ENCODE assay signal across 11 cellular contexts in the genomic region with DNA sequence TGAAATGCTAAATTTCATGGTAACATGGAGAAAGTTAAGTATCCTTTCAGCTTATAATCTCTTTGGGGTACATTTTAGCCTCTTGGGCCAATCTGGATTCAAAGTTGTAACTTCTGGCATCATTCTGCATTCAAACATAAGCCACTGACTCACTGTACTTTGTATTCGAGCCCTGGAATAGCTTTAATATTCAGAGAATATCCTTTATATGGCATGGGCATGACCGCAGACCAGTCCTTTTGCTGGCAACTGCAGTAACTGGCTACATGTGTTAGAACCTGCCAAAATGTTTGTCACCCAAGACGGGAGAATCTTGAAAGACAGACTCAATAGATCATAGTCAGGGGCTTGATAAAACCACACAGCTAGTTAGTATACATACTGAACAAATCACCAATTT. TPM values are rescaled to one million over a fixed set of nuclear protein-coding genes. Genes with fewer than 3 reads are reported as not detected.
DNase-seq lines count a peak whose midpoint lies in the region; ATAC-seq and TF ChIP-seq lines count a peak whose summit lies in the region.
"Had no signal": no experiment of that assay in that cellular context is flagged by ENCODE, and none has a peak within 500 bp of the region (broad histone marks: within the 10 kb centered on the region; RNA-seq: fewer than 3 reads in every experiment).

No MANE protein-coding gene starts in this region.

- H3K9me1 ChIP-seq in IMR-90 (ENCODE audit: insufficient read depth, low read length): no peaks in the 10 kb centered on the region

- H3K27me3 ChIP-seq in IMR-90 (ENCODE audit: control insufficient read depth, insufficient read depth, low read length) (no peaks in the 10 kb centered on the region), subcutaneous abdominal adipose tissue (ENCODE audit: control insufficient read depth in 5 of 5, insufficient read depth in 4 of 5, low read length in 5 of 5) (no peaks in the 10 kb centered on the region), GM23338 (ENCODE audit: insufficient read depth) (no peaks in the 10 kb centered on the region)

- peak overlapping the region; percentile 67; the same call in 1 of the 2 replicates for H4K5ac ChIP-seq in IMR-90 (ENCODE audit: low read depth, low read length)

- H3K27ac ChIP-seq in IMR-90 (ENCODE audit: insufficient read depth, low read length): no peak overlapping the region
- H3K27ac ChIP-seq in caudate nucleus (ENCODE audit: low read depth, low read length): peak overlapping the region; percentile 32
- H3K27ac ChIP-seq in subcutaneous abdominal adipose tissue (ENCODE audit: low read depth, low read length): peak overlapping the region; percentile 81
- no peak overlapping the region for H3K27ac ChIP-seq in GM23338 (ENCODE audit: low read depth)

- H4K20me1 ChIP-seq in IMR-90 (ENCODE audit: insufficient read depth, low read length): no peaks in the 10 kb centered on the region
- H4K20me1 ChIP-seq in GM23338 (replicated peaks; ENCODE audit: insufficient read depth): no peaks in the 10 kb centered on the region

- in situ Hi-C loops in IMR-90 (cut with MboI; ENCODE audit: low sequenced_read_pairs): loop anchor here (5.0 kb wide), 1 partner anchor 177 kb away; no protein-coding TSS in a partner anchor

- no peak for TF ChIP-seq RAD21 in IMR-90 (IDR thresholded peaks at IDR 0.05; ENCODE audit: low read length)

- no peak overlapping the region for H2BK120ac ChIP-seq in IMR-90 (ENCODE audit: low read depth, low read length)

- H3K4me3 ChIP-seq in IMR-90 (ENCODE audit: insufficient read depth, low read depth, low read length): peak overlapping the region; percentile 37
- peak overlapping the region; percentile 69 to 90 (median 82) for H3K4me3 ChIP-seq in subcutaneous abdominal adipose tissue (ENCODE audit: low read depth in 1 of 5, low read length in 5 of 5)
- no peak overlapping the region for H3K4me3 ChIP-seq in GM23338

- no peak overlapping the region for H4K8ac ChIP-seq in IMR-90 (ENCODE audit: low read depth in 2 of 2, low read length in 2 of 2)

- no peak overlapping the region for H3K14ac ChIP-seq in IMR-90 (replicated peaks; ENCODE audit: low read depth, low read length)

- no peak overlapping the region for H2AK9ac ChIP-seq in IMR-90 (replicated peaks; ENCODE audit: low read depth, low read length, poor library complexity)

- H3K9me3 Mint-ChIP-seq in GM23338: no peaks in the 10 kb centered on the region

- no peak overlapping the region for H3K27ac Mint-ChIP-seq in GM23338

- no peaks in the 10 kb centered on the region for H3K79me2 ChIP-seq in GM23338 (replicated peaks; ENCODE audit: insufficient read depth)

- DNase-seq in IMR-90 (no peak), caudate nucleus (lab: John Stamatoyannopoulos, UW) (no peak), lung microvascular endothelial cell (ENCODE audit: low read depth in 2 of 2) (peak; percentile 24 to 30), GM23338 (ENCODE audit: low spot score) (no peak)
- DNase-seq in stimulated activated CD8-positive, alpha-beta memory T cell treated with anti-CD3 and anti-CD28 coated beads, Interleukin-4, amount 100 ng/mL, for 48 hours: no peak
- DNase-seq: activated CD4-positive, alpha-beta T cell treated with anti-CD3 and anti-CD28 coated beads, Interleukin-2, amount 50 U/mL, for 48 hours; SHP77; stimulated activated CD4-positive, alpha-beta T cell treated with anti-CD3 and anti-CD28 coated beads, Interleukin-2, amount 100 ng/mL, for 48 hours had no signal

- H3K9me2 ChIP-seq in GM23338 (ENCODE audit: insufficient read depth): no peaks in the 10 kb centered on the region

- H2AFZ ChIP-seq in IMR-90 (replicated peaks; ENCODE audit: low read length, poor library complexity): no peak overlapping the region
- H2AFZ ChIP-seq in GM23338: no peak overlapping the region

- POLR2A ChIA-PET in IMR-90 (lab: Charles Lee; ENCODE audit: unreplicated experiment): no interaction called here

- H2BK5ac ChIP-seq in IMR-90 (ENCODE audit: low read depth, low read length, poor library complexity, severe bottlenecking): no peak overlapping the region

- CTCF ChIA-PET in IMR-90 (lab: Yijun Ruan, JAX): no interaction called here

- no peak overlapping the region for H3K56ac ChIP-seq in IMR-90 (ENCODE audit: extremely low read depth, insufficient read depth, low read length)

- no peak for ATAC-seq in IMR-90 (ENCODE audit: low read depth)
- no peak for ATAC-seq in GM23338
- ATAC-seq in HG03045 (IDR thresholded peaks at IDR 0.05; ENCODE audit: unreplicated experiment): no peak
- ATAC-seq in HG03175 (IDR thresholded peaks at IDR 0.05; ENCODE audit: unreplicated experiment): no peak

- intact Hi-C loops in IMR-90 (cut with micrococcal nuclease): no loop called here

- H3K4ac ChIP-seq in IMR-90 (ENCODE audit: low read depth, low read length): no peak overlapping the region

- no peak overlapping the region for H2BK20ac ChIP-seq in IMR-90 (ENCODE audit: low read depth, low read length)

- H3K27me3 Mint-ChIP-seq in GM23338 (ENCODE audit: insufficient read depth, low read depth, poor library complexity): peaks cover 2% of the 10 kb centered on the region

- no TSS peak for BruUV-seq in IMR-90 (replicated peaks; lab: Mats Ljungman, UMichigan)

- H3K36me3 ChIP-seq in IMR-90 (ENCODE audit: control insufficient read depth, insufficient read depth, low read length) (peaks cover 7% of the 10 kb centered on the region; the same call in 1 of the 2 replicates), subcutaneous abdominal adipose tissue (ENCODE audit: control insufficient read depth in 5 of 5, insufficient read depth in 5 of 5, low read length in 5 of 5) (no peaks in the 10 kb centered on the region), GM23338 (ENCODE audit: insufficient read depth) (no peaks in the 10 kb centered on the region)

- H3K18ac ChIP-seq in IMR-90 (ENCODE audit: low read depth, low read length): peak overlapping the region; percentile 74; the same call in 1 of the 2 replicates

- H3K36me3 Mint-ChIP-seq in GM23338 (ENCODE audit: low read depth): no peaks in the 10 kb centered on the region

- H3K4me1 ChIP-seq in IMR-90 (ENCODE audit: control insufficient read depth, insufficient read depth, low read length) (peaks cover 15% of the 10 kb centered on the region), subcutaneous abdominal adipose tissue (ENCODE audit: control insufficient read depth in 5 of 5, insufficient read depth in 5 of 5, low read length in 5 of 5) (peaks cover 0 to 86% (median 82%) of the 10 kb centered on the region in 5 donors), GM23338 (ENCODE audit: insufficient read depth) (no peaks in the 10 kb centered on the region)

- H3K9ac ChIP-seq in IMR-90 (ENCODE audit: low read depth, low read length) (no peak overlapping the region), subcutaneous abdominal adipose tissue (ENCODE audit: low read length in 5 of 5) (peak overlapping the region; percentile 33 to 88 (median 85))

- H3K23ac ChIP-seq in IMR-90 (ENCODE audit: low read depth, low read length): no peak overlapping the region

- H3K4me3 Mint-ChIP-seq in GM23338: no peak overlapping the region

- no peak for TF ChIP-seq POLR2A in IMR-90 (IDR thresholded peaks at IDR 0.05; ENCODE audit: low read depth, low read length)

- dilution Hi-C loops in IMR-90 (cut with HindIII; ENCODE audit: low sequenced_read_pairs, unreplicated experiment): no loop called here

- H3K79me1 ChIP-seq in IMR-90 (ENCODE audit: low read depth in 1 of 2, low read length in 2 of 2): no peaks in the 10 kb centered on the region

- no peak overlapping the region for H4K91ac ChIP-seq in IMR-90 (ENCODE audit: insufficient read depth, low read depth, low read length)

- H3K9me3 ChIP-seq in IMR-90 (ENCODE audit: control insufficient read depth, insufficient read depth, low read length) (no peaks in the 10 kb centered on the region), subcutaneous abdominal adipose tissue (ENCODE audit: control insufficient read depth in 5 of 5, low read length in 5 of 5) (no peaks in the 10 kb centered on the region)

- TF ChIP-seq CTCF in IMR-90 (conservative IDR thresholded peaks at IDR 0.05; ENCODE audit: low read depth, low read length) (no peak), GM23338 (conservative IDR thresholded peaks at IDR 0.05; ENCODE audit: low read depth in 2 of 2) (no peak)

- WGBS in IMR-90 (ENCODE audit: extremely low coverage in 2 of 2, insufficient read length in 1 of 2), 2 experiments: no CpG with 5 or more reads among the region's 3 CpGs

- H3K4me2 ChIP-seq in IMR-90 (ENCODE audit: low read depth, low read length): peak overlapping the region; percentile 95
- H3K4me2 ChIP-seq in GM23338: no peak overlapping the region

- H3K4me1 Mint-ChIP-seq in GM23338: peaks cover 6% of the 10 kb centered on the region

- no peak overlapping the region for H2AK5ac ChIP-seq in IMR-90 (ENCODE audit: low read depth, low read length)

- no peaks in the 10 kb centered on the region for H3F3A ChIP-seq in GM23338 (replicated peaks; ENCODE audit: low read depth)

- H2BK15ac ChIP-seq in IMR-90 (ENCODE audit: low read depth, low read length): no peak overlapping the region

TF ChIP-seq in IMR-90, 13 proteins besides CTCF, POLR2A, EP300 and RAD21 (continues in another document):
- TF ChIP-seq BHLHE40 (IDR thresholded peaks at IDR 0.05; ENCODE audit: low read depth, low read length) (no peak), SMC3 (IDR thresholded peaks at IDR 0.05; ENCODE audit: low read depth, low read length) (no peak), CEBPB (IDR thresholded peaks at IDR 0.05; ENCODE audit: low read depth, low read length) (no peak), MXI1 (IDR thresholded peaks at IDR 0.05; ENCODE audit: borderline replicate concordance, low read depth, low read length) (no peak)

RNA-seq across cellular contexts. Expression of gene GASK1B, which starts 3.3 kb away (rescaled TPM):
- total RNA-seq in IMR-90 (2012; rRNA removed): 4.1 and 6.7 TPM in 2 replicates
- 4.5 and 5.4 TPM in 2 replicates for polyA plus RNA-seq in IMR-90 (2012; rRNA removed)
- polyA plus RNA-seq in IMR-90 (2012; cell fraction: cytosol; rRNA removed): 1.9 and 4.6 TPM in 2 replicates
- polyA plus RNA-seq in IMR-90 (2012; cell fraction: nucleus; rRNA removed; ENCODE audit: low replicate concordance): 2.3 and 5.6 TPM in 2 replicates
- 32.7 and 57.8 TPM in 2 replicates for total RNA-seq in lung microvascular endothelial cell
- not detected in 2 replicates for total RNA-seq in GM23338 (2014; rRNA removed; shearing (Covaris generic))
- not detected in 2 replicates for polyA plus RNA-seq in GM23338 (2016; fragmentation: Nextera tagmentation; extraction: Ambion mirVana)

RNA-seq across cellular contexts. Expression of gene TMEM144, which starts 40.8 kb away (rescaled TPM):
- total RNA-seq in IMR-90 (2012; rRNA removed) (1.9 and 2.2 TPM in 2 replicates), lung microvascular endothelial cell (2.4 and 5.8 TPM in 2 replicates)
- polyA plus RNA-seq in IMR-90 (2012; rRNA removed) (0.39 and 0.58 TPM in 2 replicates), GM23338 (2016; fragmentation: Nextera tagmentation; extraction: Ambion mirVana) (0.75 and 1.3 TPM in 2 replicates)
- polyA plus RNA-seq in IMR-90 (2012; cell fraction: cytosol; rRNA removed): 0.09 and 0.39 TPM in 2 replicates
- 0.04 and 0.68 TPM in 2 replicates for polyA plus RNA-seq in IMR-90 (2012; cell fraction: nucleus; rRNA removed; ENCODE audit: low replicate concordance)
- total RNA-seq in GM23338 (2014; rRNA removed; shearing (Covaris generic)): 1.7 and 2.8 TPM in 2 replicates

Comparison
In these comparisons a context has a peak if more than half of its experiments do, and no peak if none do; other contexts are left out.
1. DNase-seq: peak in lung microvascular endothelial cell (2 of 2); none in IMR-90 (single experiment), caudate nucleus (0 of 61), stimulated activated CD8-positive, alpha-beta memory T cell treated with anti-CD3 and anti-CD28 coated beads, Interleukin-4, amount 100 ng/mL, for 48 hours (single experiment) and GM23338 (single experiment).
2. H3K27ac ChIP-seq: peak in caudate nucleus (single experiment) and subcutaneous abdominal adipose tissue (single experiment); none in IMR-90 (single experiment) and GM23338 (single experiment).